22 cellular contexts compared by ENCODE assay signal in the genomic region with DNA sequence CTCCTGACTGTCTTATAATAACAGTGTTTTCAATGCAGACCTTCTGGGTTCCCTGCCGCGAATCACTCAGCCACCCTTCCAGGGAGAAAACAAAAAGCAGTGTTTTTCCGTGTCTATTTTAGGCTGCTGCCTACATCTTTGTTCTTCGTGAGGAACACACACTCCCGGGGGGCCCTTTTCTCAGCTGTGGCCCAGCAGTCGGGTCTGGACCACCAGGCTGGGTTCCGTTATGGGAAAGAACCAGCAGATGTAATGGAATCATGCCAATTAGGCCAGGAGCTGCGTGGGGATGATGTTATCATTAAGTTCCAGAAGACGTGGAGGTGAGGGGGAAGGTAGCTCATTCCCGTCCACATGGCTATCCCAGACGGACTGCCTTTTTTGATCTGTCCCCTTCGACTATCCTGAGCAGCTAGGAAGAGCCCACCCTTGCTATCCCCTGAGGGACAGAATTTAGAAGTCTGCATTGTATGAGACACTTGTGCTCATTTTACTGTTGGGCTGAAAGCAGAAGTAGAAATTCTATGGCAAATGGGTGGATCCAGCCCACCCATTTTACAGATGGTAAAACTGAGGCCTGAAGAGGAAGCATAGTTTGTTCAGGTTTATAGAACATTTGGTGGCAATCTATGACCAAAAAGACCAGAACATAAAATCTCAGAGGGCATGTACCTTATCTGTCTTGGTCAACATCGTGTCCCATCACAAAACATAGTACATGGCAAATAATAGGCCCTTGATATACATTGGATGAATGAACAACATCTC. TPM values are rescaled to one million over a fixed set of nuclear protein-coding genes. Genes with fewer than 3 reads are reported as not detected.
DNase-seq lines count a peak whose midpoint lies in the region; ATAC-seq and TF ChIP-seq lines count a peak whose summit lies in the region.
"Had no signal": no experiment of that assay in that cellular context is flagged by ENCODE, and none has a peak within 500 bp of the region (broad histone marks: within the 10 kb centered on the region; RNA-seq: fewer than 3 reads in every experiment).

No MANE protein-coding gene starts in this region.

- 41% methylated on average over 13 of the region's 13 CpGs for WGBS in right cardiac atrium

- H4K20me1 ChIP-seq in BLaER1 treated with 17β-estradiol and CSF1 and Interleukin-3, amounts not matched to agents 10 nM and 100 nM, result no peaks in the 10 kb centered on the region

- H3K36me3 ChIP-seq in BLaER1 treated with 17β-estradiol and CSF1 and Interleukin-3, amounts not matched to agents 10 nM and 100 nM, result no peaks in the 10 kb centered on the region
- no peaks in the 10 kb centered on the region for H3K36me3 ChIP-seq in skeletal muscle tissue (ENCODE audit: control insufficient read depth in 3 of 3, insufficient read depth in 3 of 3, low read length in 3 of 3)
- H3K36me3 ChIP-seq: breast epithelium, left lung, neutrophil, Peyer's patch, vagina had no signal

- no peaks in the 10 kb centered on the region for H3K27me3 ChIP-seq in BLaER1 treated with 17β-estradiol and CSF1 and Interleukin-3, amounts not matched to agents 10 nM and 100 nM
- H3K27me3 ChIP-seq in right cardiac atrium (ENCODE audit: control insufficient read depth, insufficient read depth) (no peaks in the 10 kb centered on the region), skeletal muscle tissue (ENCODE audit: control insufficient read depth in 3 of 3, insufficient read depth in 3 of 3, low read length in 3 of 3) (no peaks in the 10 kb centered on the region)
- H3K27me3 ChIP-seq: breast epithelium, MG63, Peyer's patch, vagina had no signal

- H3K4me1 ChIP-seq in BLaER1 treated with 17β-estradiol and CSF1 and Interleukin-3, amounts not matched to agents 10 nM and 100 nM, result peaks cover 0 to 17% (median 13%) of the 10 kb centered on the region in 10 experiments; a peak in 15 of 20 replicates
- H3K4me1 ChIP-seq in right cardiac atrium (ENCODE audit: control insufficient read depth, insufficient read depth, low read length) (peaks cover 2% of the 10 kb centered on the region), skeletal muscle tissue (ENCODE audit: control insufficient read depth in 3 of 3, insufficient read depth in 3 of 3, low read length in 3 of 3) (peaks cover 8 to 18% (median 9%) of the 10 kb centered on the region in 3 donors)
- H3K4me1 ChIP-seq: breast epithelium, left lung, Peyer's patch, vagina had no signal

- TF ChIP-seq CTCF in GM20000 (IDR thresholded peaks at IDR 0.05; ENCODE audit: extremely low read depth, missing control alignments), result no peak

- POLR2A ChIA-PET in HEK293T (lab: Yijun Ruan, JAX), result interaction anchor here (1.0 kb wide), 1 partner anchor 20 kb away, joined by 3 read pairs; no protein-coding TSS in a partner anchor

- ATAC-seq in right cardiac atrium (no peak), esophagus mucosa (no peak)
- ATAC-seq: HCT116, left lung had no signal

- no peak overlapping the region for H3K27ac ChIP-seq in BLaER1 treated with 17β-estradiol and CSF1 and Interleukin-3, amounts not matched to agents 10 nM and 100 nM
- peak overlapping the region; percentile 74 for H3K27ac ChIP-seq in caudate nucleus (ENCODE audit: low read depth, low read length)
- peak overlapping the region; percentile 82 for H3K27ac ChIP-seq in right cardiac atrium (ENCODE audit: low read length)
- peak overlapping the region; percentile 64 for H3K27ac ChIP-seq in skeletal muscle tissue (ENCODE audit: low read depth, low read length)
- H3K27ac ChIP-seq: left lung, neutrophil, vagina had no signal

- CTCF ChIA-PET in HEK293T (lab: Yijun Ruan, JAX), result no interaction called here

- H3K4me3 ChIP-seq in BLaER1 treated with 17β-estradiol and CSF1 and Interleukin-3, amounts not matched to agents 10 nM and 100 nM, result no peak overlapping the region
- H3K4me3 ChIP-seq in right cardiac atrium (ENCODE audit: low read length) (no peak overlapping the region), skeletal muscle tissue (ENCODE audit: low read length in 3 of 3) (no peak overlapping the region)
- H3K4me3 ChIP-seq: breast epithelium, left lung, MG63, Peyer's patch, vagina had no signal

- peak overlapping the region in 9 of 11 experiments; percentile 11 to 68 (median 50); a peak in 15 of 22 replicates for H3K4me2 ChIP-seq in BLaER1 treated with 17β-estradiol and CSF1 and Interleukin-3, amounts not matched to agents 10 nM and 100 nM

- no peaks in the 10 kb centered on the region for H3K9me3 ChIP-seq in BLaER1 treated with 17β-estradiol and CSF1 and Interleukin-3, amounts not matched to agents 10 nM and 100 nM (replicated peaks in 1 of 11)
- H3K9me3 ChIP-seq in right cardiac atrium (ENCODE audit: control insufficient read depth, low read length) (no peaks in the 10 kb centered on the region), skeletal muscle tissue (ENCODE audit: control insufficient read depth in 3 of 3, low read length in 3 of 3) (no peaks in the 10 kb centered on the region)
- H3K9me3 ChIP-seq: breast epithelium, left lung, MG63, neutrophil, Peyer's patch, vagina had no signal

- intact Hi-C loops in right cardiac atrium (cut with DNase I), result no loop called here

- DNase-seq in caudate nucleus (lab: John Stamatoyannopoulos, UW) (peak in 9 of 61 donors; percentile 1 to 48 (median 14)), right cardiac atrium (no peak), NCI-H2107 treated with DMSO at 0.1 percent for 48 hours (lab: John Stamatoyannopoulos, UW; ENCODE audit: unreplicated experiment) (no peak), HEK293T (ENCODE audit: extremely low spot score) (no peak), GM20000 (ENCODE audit: low spot score) (no peak)
- DNase-seq: activated naive CD8-positive, alpha-beta T cell treated with anti-CD3 and anti-CD28 coated beads, Interleukin-2, amount 10 ng/mL, durations not matched to agents 7 days and 5 days; CD4-positive, CD25-positive, alpha-beta regulatory T cell; DMS79; effector CD4-positive, alpha-beta T cell; left lung; MG63; NCI-H1436 treated with DMSO at 0.1 percent for 48 hours; NK-92 treated with Interleukin-12 subunit alpha and Interleukin-12 subunit beta, amount 100 ng/mL, for 24 hours; Peyer's patch had no signal

- no peak overlapping the region for H3K9ac ChIP-seq in BLaER1 treated with 17β-estradiol and CSF1 and Interleukin-3, amounts not matched to agents 10 nM and 100 nM
- no peak overlapping the region for H3K9ac ChIP-seq in skeletal muscle tissue (ENCODE audit: low read depth in 1 of 3, low read length in 3 of 3)

TF ChIP-seq in HEK293T, 16 proteins besides CTCF, POLR2A, EP300 and RAD21:
- TF ChIP-seq NFRKB (IDR thresholded peaks at IDR 0.05) (no peak), FOXM1 (IDR thresholded peaks at IDR 0.05; ENCODE audit: borderline replicate concordance) (no peak), LEF1 (IDR thresholded peaks at IDR 0.05; ENCODE audit: borderline replicate concordance) (no peak), ARNT (IDR thresholded peaks at IDR 0.05) (no peak), CTBP1 (IDR thresholded peaks at IDR 0.05; ENCODE audit: borderline replicate concordance) (no peak), SP1 (IDR thresholded peaks at IDR 0.05) (no peak), ELF4 (IDR thresholded peaks at IDR 0.05) (no peak), L3MBTL2 (conservative IDR thresholded peaks at IDR 0.05) (no peak), FOXA1 (IDR thresholded peaks at IDR 0.05) (no peak), ZNF384 (IDR thresholded peaks at IDR 0.05) (no peak), FOXK2 (IDR thresholded peaks at IDR 0.05) (no peak), HDGF (IDR thresholded peaks at IDR 0.05; ENCODE audit: borderline replicate concordance) (no peak), TARDBP (IDR thresholded peaks at IDR 0.05) (no peak), BHLHE40 (IDR thresholded peaks at IDR 0.05; ENCODE audit: borderline replicate concordance) (no peak), SUZ12 (IDR thresholded peaks at IDR 0.05) (no peak)
- TF ChIP-seq, protein P1, sequence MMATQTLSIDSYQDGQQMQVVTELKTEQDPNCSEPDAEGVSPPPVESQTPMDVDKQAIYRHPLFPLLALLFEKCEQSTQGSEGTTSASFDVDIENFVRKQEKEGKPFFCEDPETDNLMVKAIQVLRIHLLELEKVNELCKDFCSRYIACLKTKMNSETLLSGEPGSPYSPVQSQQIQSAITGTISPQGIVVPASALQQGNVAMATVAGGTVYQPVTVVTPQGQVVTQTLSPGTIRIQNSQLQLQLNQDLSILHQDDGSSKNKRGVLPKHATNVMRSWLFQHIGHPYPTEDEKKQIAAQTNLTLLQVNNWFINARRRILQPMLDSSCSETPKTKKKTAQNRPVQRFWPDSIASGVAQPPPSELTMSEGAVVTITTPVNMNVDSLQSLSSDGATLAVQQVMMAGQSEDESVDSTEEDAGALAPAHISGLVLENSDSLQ (IDR thresholded peaks at IDR 0.05), result no peak
TF ChIP-seq in HEK293T: peak in this region for 0.

RNA-seq across cellular contexts. Expression of a gene that starts 54.5 kb away (rescaled TPM):
- 1 to 10 TPM in 2 of 4 donors, under 1 TPM in 2; 0.35 to 1.6 (median 0.79) TPM for total RNA-seq in right cardiac atrium
- 0.66 TPM for polyA plus RNA-seq in right cardiac atrium
- 2.1 TPM for total RNA-seq in skeletal muscle tissue
- total RNA-seq in esophagus mucosa, result 0.52 TPM
- total RNA-seq: CD4-positive, CD25-positive, alpha-beta regulatory T cell had no signal
- polyA plus RNA-seq: IgD-negative memory B cell had no signal

Comparison
In these comparisons a context has a peak if more than half of its experiments do, and no peak if none do; other contexts are left out.
1. H3K27ac ChIP-seq: peak in caudate nucleus (single experiment), right cardiac atrium (single experiment) and skeletal muscle tissue (single experiment); none in BLaER1 treated with 17β-estradiol and CSF1 and Interleukin-3, amounts not matched to agents 10 nM and 100 nM (0 of 11).